Comparison of ENCODE assay signal across 1 cellular context in the genomic region with DNA sequence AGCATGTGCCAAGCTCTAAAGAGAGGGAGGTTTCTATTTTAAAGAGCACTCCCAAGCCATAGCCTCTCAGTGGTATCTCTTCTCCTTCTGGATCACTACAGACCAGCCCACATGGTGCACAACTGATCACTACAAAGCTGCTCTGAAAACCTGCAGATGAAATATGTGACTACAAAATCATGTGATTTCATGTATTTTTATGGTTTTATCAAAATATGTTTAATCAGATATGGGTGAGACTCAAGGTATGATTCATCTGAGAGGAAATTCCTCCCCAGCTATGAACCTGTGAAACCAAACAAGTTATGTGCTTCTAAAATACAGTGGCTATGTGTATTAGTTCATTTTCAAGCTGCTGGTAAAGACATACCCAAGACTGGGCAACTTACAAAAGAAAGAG.
TF ChIP-seq lines count a peak whose summit lies in the region.

No MANE protein-coding gene starts in this region.

TF ChIP-seq in IMR-90, 13 proteins besides CTCF, POLR2A, EP300 and RAD21:
- TF ChIP-seq MAZ (IDR thresholded peaks at IDR 0.05; ENCODE audit: borderline replicate concordance, low read depth, low read length) (no peak), RCOR1 (IDR thresholded peaks at IDR 0.05; ENCODE audit: insufficient replicate concordance, low read length) (no peak), BHLHE40 (IDR thresholded peaks at IDR 0.05; ENCODE audit: low read depth, low read length) (no peak), SMC3 (IDR thresholded peaks at IDR 0.05; ENCODE audit: low read depth, low read length) (no peak), RFX5 (IDR thresholded peaks at IDR 0.05; ENCODE audit: low read depth, low read length) (no peak), MXI1 (IDR thresholded peaks at IDR 0.05; ENCODE audit: borderline replicate concordance, low read depth, low read length) (no peak), ELK1 (IDR thresholded peaks at IDR 0.05; ENCODE audit: borderline replicate concordance, low read depth, low read length) (no peak), CHD1 (IDR thresholded peaks at IDR 0.05; ENCODE audit: low read depth, low read length) (no peak), CEBPB (IDR thresholded peaks at IDR 0.05; ENCODE audit: low read depth, low read length) (no peak), FOS (IDR thresholded peaks at IDR 0.05; ENCODE audit: low read depth, low read length) (no peak)
- TF ChIP-seq, protein P1, sequence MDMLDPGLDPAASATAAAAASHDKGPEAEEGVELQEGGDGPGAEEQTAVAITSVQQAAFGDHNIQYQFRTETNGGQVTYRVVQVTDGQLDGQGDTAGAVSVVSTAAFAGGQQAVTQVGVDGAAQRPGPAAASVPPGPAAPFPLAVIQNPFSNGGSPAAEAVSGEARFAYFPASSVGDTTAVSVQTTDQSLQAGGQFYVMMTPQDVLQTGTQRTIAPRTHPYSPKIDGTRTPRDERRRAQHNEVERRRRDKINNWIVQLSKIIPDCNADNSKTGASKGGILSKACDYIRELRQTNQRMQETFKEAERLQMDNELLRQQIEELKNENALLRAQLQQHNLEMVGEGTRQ (IDR thresholded peaks at IDR 0.05; ENCODE audit: low read depth, low read length): no peak
TF ChIP-seq in IMR-90: peak in this region for 0.
